2 cellular contexts compared by ENCODE assay signal in the genomic region with DNA sequence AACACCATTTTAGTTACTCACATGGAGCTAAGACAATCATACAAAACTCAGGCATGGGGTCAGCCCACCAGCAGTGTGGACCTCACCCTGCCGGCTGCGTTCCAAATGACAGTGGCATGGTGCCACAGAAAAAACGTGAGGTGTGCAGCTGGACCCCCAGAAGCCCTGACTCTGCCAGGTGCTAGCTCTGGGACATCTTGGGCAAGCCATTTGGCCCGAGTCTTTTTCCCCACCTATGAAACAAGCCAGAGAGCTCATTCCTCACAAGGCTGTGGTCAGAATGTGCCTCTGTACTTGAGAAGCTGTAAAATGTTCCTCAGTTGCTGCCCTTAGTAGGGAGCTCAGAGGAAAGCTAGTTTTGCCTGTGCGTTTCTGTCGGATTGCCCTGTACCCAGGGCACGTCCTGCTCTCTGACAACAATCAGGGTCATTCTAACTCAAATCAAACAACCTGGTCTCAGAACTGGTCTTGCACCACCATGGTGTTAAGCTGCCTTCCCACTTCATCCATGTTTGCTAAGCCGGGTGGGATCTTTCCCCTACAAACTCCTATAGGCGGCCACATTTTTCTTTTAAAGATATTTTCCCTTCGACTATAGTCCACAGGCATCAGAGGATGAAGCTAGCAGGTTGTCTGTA.
TF ChIP-seq lines count a peak whose summit lies in the region.

No MANE protein-coding gene starts in this region.

TF ChIP-seq in IMR-90, 13 proteins besides CTCF, POLR2A, EP300 and RAD21:
- TF ChIP-seq CEBPB (IDR thresholded peaks at IDR 0.05; ENCODE audit: low read depth, low read length) (no peak), MAFK (IDR thresholded peaks at IDR 0.05; ENCODE audit: low read depth, low read length) (no peak), CHD1 (IDR thresholded peaks at IDR 0.05; ENCODE audit: low read depth, low read length) (no peak), RCOR1 (IDR thresholded peaks at IDR 0.05; ENCODE audit: insufficient replicate concordance, low read length) (no peak), FOS (IDR thresholded peaks at IDR 0.05; ENCODE audit: low read depth, low read length) (no peak), SMC3 (IDR thresholded peaks at IDR 0.05; ENCODE audit: low read depth, low read length) (no peak), BHLHE40 (IDR thresholded peaks at IDR 0.05; ENCODE audit: low read depth, low read length) (no peak), MAZ (IDR thresholded peaks at IDR 0.05; ENCODE audit: borderline replicate concordance, low read depth, low read length) (no peak), MXI1 (IDR thresholded peaks at IDR 0.05; ENCODE audit: borderline replicate concordance, low read depth, low read length) (no peak), NFE2L2 (IDR thresholded peaks at IDR 0.05; ENCODE audit: low read depth, low read length) (no peak), RFX5 (IDR thresholded peaks at IDR 0.05; ENCODE audit: low read depth, low read length) (no peak)
- TF ChIP-seq, protein P1, sequence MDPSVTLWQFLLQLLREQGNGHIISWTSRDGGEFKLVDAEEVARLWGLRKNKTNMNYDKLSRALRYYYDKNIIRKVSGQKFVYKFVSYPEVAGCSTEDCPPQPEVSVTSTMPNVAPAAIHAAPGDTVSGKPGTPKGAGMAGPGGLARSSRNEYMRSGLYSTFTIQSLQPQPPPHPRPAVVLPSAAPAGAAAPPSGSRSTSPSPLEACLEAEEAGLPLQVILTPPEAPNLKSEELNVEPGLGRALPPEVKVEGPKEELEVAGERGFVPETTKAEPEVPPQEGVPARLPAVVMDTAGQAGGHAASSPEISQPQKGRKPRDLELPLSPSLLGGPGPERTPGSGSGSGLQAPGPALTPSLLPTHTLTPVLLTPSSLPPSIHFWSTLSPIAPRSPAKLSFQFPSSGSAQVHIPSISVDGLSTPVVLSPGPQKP (IDR thresholded peaks at IDR 0.05; ENCODE audit: borderline replicate concordance, low read depth, low read length): no peak
- TF ChIP-seq, protein P2, sequence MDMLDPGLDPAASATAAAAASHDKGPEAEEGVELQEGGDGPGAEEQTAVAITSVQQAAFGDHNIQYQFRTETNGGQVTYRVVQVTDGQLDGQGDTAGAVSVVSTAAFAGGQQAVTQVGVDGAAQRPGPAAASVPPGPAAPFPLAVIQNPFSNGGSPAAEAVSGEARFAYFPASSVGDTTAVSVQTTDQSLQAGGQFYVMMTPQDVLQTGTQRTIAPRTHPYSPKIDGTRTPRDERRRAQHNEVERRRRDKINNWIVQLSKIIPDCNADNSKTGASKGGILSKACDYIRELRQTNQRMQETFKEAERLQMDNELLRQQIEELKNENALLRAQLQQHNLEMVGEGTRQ (IDR thresholded peaks at IDR 0.05; ENCODE audit: low read depth, low read length): no peak

TF ChIP-seq in K562, 482 proteins besides CTCF, POLR2A, EP300 and RAD21:
- TF ChIP-seq KDM4B (IDR thresholded peaks at IDR 0.05; ENCODE audit: borderline replicate concordance in 2 of 2, low read depth in 1 of 2): no peak
- TF ChIP-seq, protein P3, sequence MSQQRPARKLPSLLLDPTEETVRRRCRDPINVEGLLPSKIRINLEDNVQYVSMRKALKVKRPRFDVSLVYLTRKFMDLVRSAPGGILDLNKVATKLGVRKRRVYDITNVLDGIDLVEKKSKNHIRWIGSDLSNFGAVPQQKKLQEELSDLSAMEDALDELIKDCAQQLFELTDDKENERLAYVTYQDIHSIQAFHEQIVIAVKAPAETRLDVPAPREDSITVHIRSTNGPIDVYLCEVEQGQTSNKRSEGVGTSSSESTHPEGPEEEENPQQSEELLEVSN (IDR thresholded peaks at IDR 0.05; ENCODE audit: borderline replicate concordance in 1 of 2, extremely low read depth in 1 of 2, insufficient read depth in 1 of 2, insufficient read length in 1 of 2, low read depth in 1 of 2, low read length in 1 of 2, poor library complexity in 1 of 2, severe bottlenecking in 1 of 2): no peak
- no peak for TF ChIP-seq HNRNPLL (IDR thresholded peaks at IDR 0.05; ENCODE audit: low read depth, low read length, poor library complexity, severe bottlenecking)
- TF ChIP-seq KLF13 (tag; IDR thresholded peaks at IDR 0.05; ENCODE audit: borderline replicate concordance, low read depth): no peak
- no peak for TF ChIP-seq FOS (IDR thresholded peaks at IDR 0.05; ENCODE audit: extremely low read depth, insufficient read length)
- TF ChIP-seq, protein P4, sequence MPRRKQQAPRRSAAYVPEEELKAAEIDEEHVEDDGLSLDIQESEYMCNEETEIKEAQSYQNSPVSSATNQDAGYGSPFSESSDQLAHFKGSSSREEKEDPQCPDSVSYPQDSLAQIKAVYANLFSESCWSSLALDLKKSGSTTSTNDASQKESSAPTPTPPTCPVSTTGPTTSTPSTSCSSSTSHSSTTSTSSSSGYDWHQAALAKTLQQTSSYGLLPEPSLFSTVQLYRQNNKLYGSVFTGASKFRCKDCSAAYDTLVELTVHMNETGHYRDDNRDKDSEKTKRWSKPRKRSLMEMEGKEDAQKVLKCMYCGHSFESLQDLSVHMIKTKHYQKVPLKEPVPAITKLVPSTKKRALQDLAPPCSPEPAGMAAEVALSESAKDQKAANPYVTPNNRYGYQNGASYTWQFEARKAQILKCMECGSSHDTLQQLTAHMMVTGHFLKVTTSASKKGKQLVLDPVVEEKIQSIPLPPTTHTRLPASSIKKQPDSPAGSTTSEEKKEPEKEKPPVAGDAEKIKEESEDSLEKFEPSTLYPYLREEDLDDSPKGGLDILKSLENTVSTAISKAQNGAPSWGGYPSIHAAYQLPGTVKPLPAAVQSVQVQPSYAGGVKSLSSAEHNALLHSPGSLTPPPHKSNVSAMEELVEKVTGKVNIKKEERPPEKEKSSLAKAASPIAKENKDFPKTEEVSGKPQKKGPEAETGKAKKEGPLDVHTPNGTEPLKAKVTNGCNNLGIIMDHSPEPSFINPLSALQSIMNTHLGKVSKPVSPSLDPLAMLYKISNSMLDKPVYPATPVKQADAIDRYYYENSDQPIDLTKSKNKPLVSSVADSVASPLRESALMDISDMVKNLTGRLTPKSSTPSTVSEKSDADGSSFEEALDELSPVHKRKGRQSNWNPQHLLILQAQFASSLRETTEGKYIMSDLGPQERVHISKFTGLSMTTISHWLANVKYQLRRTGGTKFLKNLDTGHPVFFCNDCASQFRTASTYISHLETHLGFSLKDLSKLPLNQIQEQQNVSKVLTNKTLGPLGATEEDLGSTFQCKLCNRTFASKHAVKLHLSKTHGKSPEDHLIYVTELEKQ (CRISPR knock-in tag; IDR thresholded peaks at IDR 0.05): no peak
- no peak for TF ChIP-seq ZC3H4 (CRISPR knock-in tag; IDR thresholded peaks at IDR 0.05; ENCODE audit: borderline replicate concordance)
- TF ChIP-seq, protein P5, sequence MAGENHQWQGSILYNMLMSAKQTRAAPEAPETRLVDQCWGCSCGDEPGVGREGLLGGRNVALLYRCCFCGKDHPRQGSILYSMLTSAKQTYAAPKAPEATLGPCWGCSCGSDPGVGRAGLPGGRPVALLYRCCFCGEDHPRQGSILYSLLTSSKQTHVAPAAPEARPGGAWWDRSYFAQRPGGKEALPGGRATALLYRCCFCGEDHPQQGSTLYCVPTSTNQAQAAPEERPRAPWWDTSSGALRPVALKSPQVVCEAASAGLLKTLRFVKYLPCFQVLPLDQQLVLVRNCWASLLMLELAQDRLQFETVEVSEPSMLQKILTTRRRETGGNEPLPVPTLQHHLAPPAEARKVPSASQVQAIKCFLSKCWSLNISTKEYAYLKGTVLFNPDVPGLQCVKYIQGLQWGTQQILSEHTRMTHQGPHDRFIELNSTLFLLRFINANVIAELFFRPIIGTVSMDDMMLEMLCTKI (IDR thresholded peaks at IDR 0.05; ENCODE audit: partially characterized antibody): no peak
- TF ChIP-seq, protein P6, sequence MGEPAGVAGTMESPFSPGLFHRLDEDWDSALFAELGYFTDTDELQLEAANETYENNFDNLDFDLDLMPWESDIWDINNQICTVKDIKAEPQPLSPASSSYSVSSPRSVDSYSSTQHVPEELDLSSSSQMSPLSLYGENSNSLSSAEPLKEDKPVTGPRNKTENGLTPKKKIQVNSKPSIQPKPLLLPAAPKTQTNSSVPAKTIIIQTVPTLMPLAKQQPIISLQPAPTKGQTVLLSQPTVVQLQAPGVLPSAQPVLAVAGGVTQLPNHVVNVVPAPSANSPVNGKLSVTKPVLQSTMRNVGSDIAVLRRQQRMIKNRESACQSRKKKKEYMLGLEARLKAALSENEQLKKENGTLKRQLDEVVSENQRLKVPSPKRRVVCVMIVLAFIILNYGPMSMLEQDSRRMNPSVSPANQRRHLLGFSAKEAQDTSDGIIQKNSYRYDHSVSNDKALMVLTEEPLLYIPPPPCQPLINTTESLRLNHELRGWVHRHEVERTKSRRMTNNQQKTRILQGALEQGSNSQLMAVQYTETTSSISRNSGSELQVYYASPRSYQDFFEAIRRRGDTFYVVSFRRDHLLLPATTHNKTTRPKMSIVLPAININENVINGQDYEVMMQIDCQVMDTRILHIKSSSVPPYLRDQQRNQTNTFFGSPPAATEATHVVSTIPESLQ (CRISPR knock-in tag; IDR thresholded peaks at IDR 0.05): no peak
- TF ChIP-seq ZNF24 (IDR thresholded peaks at IDR 0.05): no peak
- no peak for TF ChIP-seq TEAD2 (tag; IDR thresholded peaks at IDR 0.05)
- no peak for TF ChIP-seq ILK (tag; IDR thresholded peaks at IDR 0.05; ENCODE audit: borderline replicate concordance, low read depth)
- no peak for TF ChIP-seq FUS (optimal IDR thresholded peaks at IDR 0.05; ENCODE audit: low read depth, low read length)
- no peak for TF ChIP-seq ZNF217 (CRISPR knock-in tag; IDR thresholded peaks at IDR 0.05)
- TF ChIP-seq, protein P7, sequence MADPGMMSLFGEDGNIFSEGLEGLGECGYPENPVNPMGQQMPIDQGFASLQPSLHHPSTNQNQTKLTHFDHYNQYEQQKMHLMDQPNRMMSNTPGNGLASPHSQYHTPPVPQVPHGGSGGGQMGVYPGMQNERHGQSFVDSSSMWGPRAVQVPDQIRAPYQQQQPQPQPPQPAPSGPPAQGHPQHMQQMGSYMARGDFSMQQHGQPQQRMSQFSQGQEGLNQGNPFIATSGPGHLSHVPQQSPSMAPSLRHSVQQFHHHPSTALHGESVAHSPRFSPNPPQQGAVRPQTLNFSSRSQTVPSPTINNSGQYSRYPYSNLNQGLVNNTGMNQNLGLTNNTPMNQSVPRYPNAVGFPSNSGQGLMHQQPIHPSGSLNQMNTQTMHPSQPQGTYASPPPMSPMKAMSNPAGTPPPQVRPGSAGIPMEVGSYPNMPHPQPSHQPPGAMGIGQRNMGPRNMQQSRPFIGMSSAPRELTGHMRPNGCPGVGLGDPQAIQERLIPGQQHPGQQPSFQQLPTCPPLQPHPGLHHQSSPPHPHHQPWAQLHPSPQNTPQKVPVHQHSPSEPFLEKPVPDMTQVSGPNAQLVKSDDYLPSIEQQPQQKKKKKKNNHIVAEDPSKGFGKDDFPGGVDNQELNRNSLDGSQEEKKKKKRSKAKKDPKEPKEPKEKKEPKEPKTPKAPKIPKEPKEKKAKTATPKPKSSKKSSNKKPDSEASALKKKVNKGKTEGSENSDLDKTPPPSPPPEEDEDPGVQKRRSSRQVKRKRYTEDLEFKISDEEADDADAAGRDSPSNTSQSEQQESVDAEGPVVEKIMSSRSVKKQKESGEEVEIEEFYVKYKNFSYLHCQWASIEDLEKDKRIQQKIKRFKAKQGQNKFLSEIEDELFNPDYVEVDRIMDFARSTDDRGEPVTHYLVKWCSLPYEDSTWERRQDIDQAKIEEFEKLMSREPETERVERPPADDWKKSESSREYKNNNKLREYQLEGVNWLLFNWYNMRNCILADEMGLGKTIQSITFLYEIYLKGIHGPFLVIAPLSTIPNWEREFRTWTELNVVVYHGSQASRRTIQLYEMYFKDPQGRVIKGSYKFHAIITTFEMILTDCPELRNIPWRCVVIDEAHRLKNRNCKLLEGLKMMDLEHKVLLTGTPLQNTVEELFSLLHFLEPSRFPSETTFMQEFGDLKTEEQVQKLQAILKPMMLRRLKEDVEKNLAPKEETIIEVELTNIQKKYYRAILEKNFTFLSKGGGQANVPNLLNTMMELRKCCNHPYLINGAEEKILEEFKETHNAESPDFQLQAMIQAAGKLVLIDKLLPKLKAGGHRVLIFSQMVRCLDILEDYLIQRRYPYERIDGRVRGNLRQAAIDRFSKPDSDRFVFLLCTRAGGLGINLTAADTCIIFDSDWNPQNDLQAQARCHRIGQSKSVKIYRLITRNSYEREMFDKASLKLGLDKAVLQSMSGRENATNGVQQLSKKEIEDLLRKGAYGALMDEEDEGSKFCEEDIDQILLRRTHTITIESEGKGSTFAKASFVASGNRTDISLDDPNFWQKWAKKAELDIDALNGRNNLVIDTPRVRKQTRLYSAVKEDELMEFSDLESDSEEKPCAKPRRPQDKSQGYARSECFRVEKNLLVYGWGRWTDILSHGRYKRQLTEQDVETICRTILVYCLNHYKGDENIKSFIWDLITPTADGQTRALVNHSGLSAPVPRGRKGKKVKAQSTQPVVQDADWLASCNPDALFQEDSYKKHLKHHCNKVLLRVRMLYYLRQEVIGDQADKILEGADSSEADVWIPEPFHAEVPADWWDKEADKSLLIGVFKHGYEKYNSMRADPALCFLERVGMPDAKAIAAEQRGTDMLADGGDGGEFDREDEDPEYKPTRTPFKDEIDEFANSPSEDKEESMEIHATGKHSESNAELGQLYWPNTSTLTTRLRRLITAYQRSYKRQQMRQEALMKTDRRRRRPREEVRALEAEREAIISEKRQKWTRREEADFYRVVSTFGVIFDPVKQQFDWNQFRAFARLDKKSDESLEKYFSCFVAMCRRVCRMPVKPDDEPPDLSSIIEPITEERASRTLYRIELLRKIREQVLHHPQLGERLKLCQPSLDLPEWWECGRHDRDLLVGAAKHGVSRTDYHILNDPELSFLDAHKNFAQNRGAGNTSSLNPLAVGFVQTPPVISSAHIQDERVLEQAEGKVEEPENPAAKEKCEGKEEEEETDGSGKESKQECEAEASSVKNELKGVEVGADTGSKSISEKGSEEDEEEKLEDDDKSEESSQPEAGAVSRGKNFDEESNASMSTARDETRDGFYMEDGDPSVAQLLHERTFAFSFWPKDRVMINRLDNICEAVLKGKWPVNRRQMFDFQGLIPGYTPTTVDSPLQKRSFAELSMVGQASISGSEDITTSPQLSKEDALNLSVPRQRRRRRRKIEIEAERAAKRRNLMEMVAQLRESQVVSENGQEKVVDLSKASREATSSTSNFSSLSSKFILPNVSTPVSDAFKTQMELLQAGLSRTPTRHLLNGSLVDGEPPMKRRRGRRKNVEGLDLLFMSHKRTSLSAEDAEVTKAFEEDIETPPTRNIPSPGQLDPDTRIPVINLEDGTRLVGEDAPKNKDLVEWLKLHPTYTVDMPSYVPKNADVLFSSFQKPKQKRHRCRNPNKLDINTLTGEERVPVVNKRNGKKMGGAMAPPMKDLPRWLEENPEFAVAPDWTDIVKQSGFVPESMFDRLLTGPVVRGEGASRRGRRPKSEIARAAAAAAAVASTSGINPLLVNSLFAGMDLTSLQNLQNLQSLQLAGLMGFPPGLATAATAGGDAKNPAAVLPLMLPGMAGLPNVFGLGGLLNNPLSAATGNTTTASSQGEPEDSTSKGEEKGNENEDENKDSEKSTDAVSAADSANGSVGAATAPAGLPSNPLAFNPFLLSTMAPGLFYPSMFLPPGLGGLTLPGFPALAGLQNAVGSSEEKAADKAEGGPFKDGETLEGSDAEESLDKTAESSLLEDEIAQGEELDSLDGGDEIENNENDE (IDR thresholded peaks at IDR 0.05; ENCODE audit: low read depth, low read length): no peak
- no peak for TF ChIP-seq ZNF140 (CRISPR knock-in tag; IDR thresholded peaks at IDR 0.05)
- TF ChIP-seq CAMTA2 (CRISPR knock-in tag; conservative IDR thresholded peaks at IDR 0.05): no peak
